In the genomic region with DNA sequence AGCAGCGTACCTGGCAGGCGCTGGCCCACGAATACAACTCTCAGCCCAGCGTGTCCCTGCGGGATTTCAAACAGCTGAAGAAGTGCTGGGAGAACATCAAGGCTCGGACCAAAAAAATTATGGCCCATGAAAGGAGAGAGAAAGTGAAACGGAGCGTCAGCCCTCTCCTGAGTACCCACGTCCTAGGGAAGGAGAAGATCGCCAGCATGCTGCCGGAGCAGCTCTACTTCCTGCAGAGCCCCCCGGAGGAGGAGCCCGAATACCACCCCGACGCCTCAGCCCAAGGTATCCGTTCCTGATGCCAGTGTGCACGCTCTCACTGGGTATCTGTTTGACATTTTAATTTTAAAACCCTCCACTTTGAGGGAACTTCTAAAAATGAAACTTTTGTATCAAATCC, we compare ENCODE assay signal across 19 cellular contexts. TPM values are rescaled to one million over a fixed set of nuclear protein-coding genes. Genes with fewer than 3 reads are reported as not detected.
DNase-seq lines count a peak whose midpoint lies in the region; ATAC-seq and TF ChIP-seq lines count a peak whose summit lies in the region.
"Had no signal": no experiment of that assay in that cellular context is flagged by ENCODE, and none has a peak within 500 bp of the region (broad histone marks: within the 10 kb centered on the region; RNA-seq: fewer than 3 reads in every experiment).

No MANE protein-coding gene starts in this region.

- DNase-seq in WTC11 (ENCODE audit: low spot score) (peak; percentile 34), esophagus muscularis mucosa (ENCODE audit: extremely low spot score) (no peak), mesothelial cell of epicardium (ENCODE audit: low spot score in 2 of 2, unreplicated experiment in 2 of 2) (no peak), NOMO-1 treated with dmso at 0.1 percent for 144 hours (lab: John Stamatoyannopoulos, UW; ENCODE audit: unreplicated experiment) (no peak), NCI-H2227 treated with DMSO at 0.1 percent for 48 hours (lab: John Stamatoyannopoulos, UW) (no peak)
- DNase-seq: Calu3; CD4-positive, alpha-beta T cell; DMS53; HCEC 1CT; KBM-7; NCI-H1436; NCI-H2029; NCI-H510A; NCI-H774; PC-9 had no signal

- H3K27me3 Mint-ChIP-seq in WTC11 (ENCODE audit: low read depth): no peaks in the 10 kb centered on the region
- H3K27me3 Mint-ChIP-seq in mesothelial cell of epicardium (ENCODE audit: low read depth): no peaks in the 10 kb centered on the region
- H3K27me3 Mint-ChIP-seq: B cell; CD4-positive, alpha-beta T cell had no signal

- peaks cover 0 to 22% (median 6%) of the 10 kb centered on the region in 4 donors for H3K36me3 ChIP-seq in esophagus muscularis mucosa

- CTCF ChIA-PET in WTC11 (lab: Charles Lee): interaction anchor here (0.6 to 1.4 kb wide), 3 partner anchors 28 to 159 kb away, joined by 3 to 4 read pairs (median 3); a partner anchor contains a TSS

- no peak for TF ChIP-seq CTCF in WTC11 (IDR thresholded peaks at IDR 0.05)
- TF ChIP-seq CTCF in esophagus muscularis mucosa (IDR thresholded peaks at IDR 0.05): no peak
- no peak for TF ChIP-seq CTCF in mesothelial cell of epicardium (IDR thresholded peaks at IDR 0.05; ENCODE audit: unreplicated experiment)

- POLR2A ChIA-PET in WTC11 (lab: Charles Lee): interaction anchor here (1.3 kb wide), 1 partner anchor 10 kb away, joined by 3 read pairs; no protein-coding TSS in a partner anchor

- TF ChIP-seq POLR2A in esophagus muscularis mucosa (IDR thresholded peaks at IDR 0.05; ENCODE audit: low read depth): no peak

- 60% methylated on average over 17 of the region's 17 CpGs for WGBS in esophagus muscularis mucosa

- peak; percentile 88 for ATAC-seq in WTC11
- ATAC-seq in HG03039 (IDR thresholded peaks at IDR 0.05; ENCODE audit: unreplicated experiment): no peak
- ATAC-seq in GM21528 (IDR thresholded peaks at IDR 0.05; ENCODE audit: low FRiP score, unreplicated experiment): no peak

- H3K9me3 Mint-ChIP-seq in WTC11 (no peaks in the 10 kb centered on the region), mesothelial cell of epicardium (no peaks in the 10 kb centered on the region)
- H3K9me3 Mint-ChIP-seq: CD4-positive, alpha-beta T cell had no signal

- H3K27ac Mint-ChIP-seq in WTC11: no peak overlapping the region
- peak overlapping the region; percentile 47 for H3K27ac Mint-ChIP-seq in mesothelial cell of epicardium
- H3K27ac Mint-ChIP-seq: B cell; CD4-positive, alpha-beta T cell had no signal

- H3K36me3 Mint-ChIP-seq in WTC11 (peaks cover 5% of the 10 kb centered on the region; the same call in 1 of the 2 replicates), mesothelial cell of epicardium (peaks cover 21% of the 10 kb centered on the region)

- intact Hi-C loops in esophagus muscularis mucosa (cut with DNase I): no loop called here

- peak overlapping the region; percentile 7 to 27 (median 21) for H3K4me3 ChIP-seq in esophagus muscularis mucosa
- H3K4me3 ChIP-seq: PC-9, SJSA1 had no signal

- H3K27me3 ChIP-seq in esophagus muscularis mucosa: no peaks in the 10 kb centered on the region
- H3K27me3 ChIP-seq: SJSA1 had no signal

- H3K4me1 ChIP-seq in esophagus muscularis mucosa: peaks cover 0 to 19% (median 11%) of the 10 kb centered on the region in 4 donors
- H3K4me1 ChIP-seq: SJSA1 had no signal

- H3K27ac ChIP-seq in esophagus muscularis mucosa (replicated peaks in 1 of 4): peak overlapping the region in 1 of 4 donors; percentile 36
- H3K27ac ChIP-seq: PC-9, SJSA1 had no signal

- no peak for TF ChIP-seq EP300 in esophagus muscularis mucosa (IDR thresholded peaks at IDR 0.05)

- H3K4me3 Mint-ChIP-seq in WTC11 (no peak overlapping the region), mesothelial cell of epicardium (no peak overlapping the region)
- H3K4me3 Mint-ChIP-seq: B cell; CD4-positive, alpha-beta T cell had no signal

- no peaks in the 10 kb centered on the region for H3K9me3 ChIP-seq in esophagus muscularis mucosa
- H3K9me3 ChIP-seq: SJSA1 had no signal

- H3K4me1 Mint-ChIP-seq in WTC11 (peaks cover 24% of the 10 kb centered on the region), mesothelial cell of epicardium (peaks cover 11% of the 10 kb centered on the region)
- H3K4me1 Mint-ChIP-seq: B cell had no signal

TF ChIP-seq in WTC11, 78 proteins besides CTCF, POLR2A, EP300 and RAD21 (continues in another document):
- TF ChIP-seq, protein P1, sequence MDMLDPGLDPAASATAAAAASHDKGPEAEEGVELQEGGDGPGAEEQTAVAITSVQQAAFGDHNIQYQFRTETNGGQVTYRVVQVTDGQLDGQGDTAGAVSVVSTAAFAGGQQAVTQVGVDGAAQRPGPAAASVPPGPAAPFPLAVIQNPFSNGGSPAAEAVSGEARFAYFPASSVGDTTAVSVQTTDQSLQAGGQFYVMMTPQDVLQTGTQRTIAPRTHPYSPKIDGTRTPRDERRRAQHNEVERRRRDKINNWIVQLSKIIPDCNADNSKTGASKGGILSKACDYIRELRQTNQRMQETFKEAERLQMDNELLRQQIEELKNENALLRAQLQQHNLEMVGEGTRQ (CRISPR knock-in tag; IDR thresholded peaks at IDR 0.05): no peak
- TF ChIP-seq ZNF232 (CRISPR knock-in tag; IDR thresholded peaks at IDR 0.05) (no peak), FOXK1 (CRISPR knock-in tag; IDR thresholded peaks at IDR 0.05) (no peak), SMAD4 (CRISPR knock-in tag; IDR thresholded peaks at IDR 0.05) (no peak)
- TF ChIP-seq, protein P2, sequence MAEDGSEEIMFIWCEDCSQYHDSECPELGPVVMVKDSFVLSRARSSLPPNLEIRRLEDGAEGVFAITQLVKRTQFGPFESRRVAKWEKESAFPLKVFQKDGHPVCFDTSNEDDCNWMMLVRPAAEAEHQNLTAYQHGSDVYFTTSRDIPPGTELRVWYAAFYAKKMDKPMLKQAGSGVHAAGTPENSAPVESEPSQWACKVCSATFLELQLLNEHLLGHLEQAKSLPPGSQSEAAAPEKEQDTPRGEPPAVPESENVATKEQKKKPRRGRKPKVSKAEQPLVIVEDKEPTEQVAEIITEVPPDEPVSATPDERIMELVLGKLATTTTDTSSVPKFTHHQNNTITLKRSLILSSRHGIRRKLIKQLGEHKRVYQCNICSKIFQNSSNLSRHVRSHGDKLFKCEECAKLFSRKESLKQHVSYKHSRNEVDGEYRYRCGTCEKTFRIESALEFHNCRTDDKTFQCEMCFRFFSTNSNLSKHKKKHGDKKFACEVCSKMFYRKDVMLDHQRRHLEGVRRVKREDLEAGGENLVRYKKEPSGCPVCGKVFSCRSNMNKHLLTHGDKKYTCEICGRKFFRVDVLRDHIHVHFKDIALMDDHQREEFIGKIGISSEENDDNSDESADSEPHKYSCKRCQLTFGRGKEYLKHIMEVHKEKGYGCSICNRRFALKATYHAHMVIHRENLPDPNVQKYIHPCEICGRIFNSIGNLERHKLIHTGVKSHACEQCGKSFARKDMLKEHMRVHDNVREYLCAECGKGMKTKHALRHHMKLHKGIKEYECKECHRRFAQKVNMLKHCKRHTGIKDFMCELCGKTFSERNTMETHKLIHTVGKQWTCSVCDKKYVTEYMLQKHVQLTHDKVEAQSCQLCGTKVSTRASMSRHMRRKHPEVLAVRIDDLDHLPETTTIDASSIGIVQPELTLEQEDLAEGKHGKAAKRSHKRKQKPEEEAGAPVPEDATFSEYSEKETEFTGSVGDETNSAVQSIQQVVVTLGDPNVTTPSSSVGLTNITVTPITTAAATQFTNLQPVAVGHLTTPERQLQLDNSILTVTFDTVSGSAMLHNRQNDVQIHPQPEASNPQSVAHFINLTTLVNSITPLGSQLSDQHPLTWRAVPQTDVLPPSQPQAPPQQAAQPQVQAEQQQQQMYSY (CRISPR knock-in tag; IDR thresholded peaks at IDR 0.05): no peak
- TF ChIP-seq, protein P3, sequence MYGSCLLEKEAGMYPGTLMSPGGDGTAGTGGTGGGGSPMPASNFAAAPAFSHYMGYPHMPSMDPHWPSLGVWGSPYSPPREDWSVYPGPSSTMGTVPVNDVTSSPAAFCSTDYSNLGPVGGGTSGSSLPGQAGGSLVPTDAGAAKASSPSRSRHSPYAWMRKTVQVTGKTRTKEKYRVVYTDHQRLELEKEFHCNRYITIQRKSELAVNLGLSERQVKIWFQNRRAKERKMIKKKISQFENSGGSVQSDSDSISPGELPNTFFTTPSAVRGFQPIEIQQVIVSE (CRISPR knock-in tag; IDR thresholded peaks at IDR 0.05; ENCODE audit: borderline replicate concordance): no peak
- TF ChIP-seq, protein P4, sequence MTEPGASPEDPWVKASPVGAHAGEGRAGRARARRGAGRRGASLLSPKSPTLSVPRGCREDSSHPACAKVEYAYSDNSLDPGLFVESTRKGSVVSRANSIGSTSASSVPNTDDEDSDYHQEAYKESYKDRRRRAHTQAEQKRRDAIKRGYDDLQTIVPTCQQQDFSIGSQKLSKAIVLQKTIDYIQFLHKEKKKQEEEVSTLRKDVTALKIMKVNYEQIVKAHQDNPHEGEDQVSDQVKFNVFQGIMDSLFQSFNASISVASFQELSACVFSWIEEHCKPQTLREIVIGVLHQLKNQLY (CRISPR knock-in tag; IDR thresholded peaks at IDR 0.05): no peak

RNA-seq across cellular contexts. Expression of a gene that starts 15.1 kb away (rescaled TPM):
- total RNA-seq in WTC11 (2021) (28.9 to 30.3 TPM (median 30.2 TPM) in 3 replicates), esophagus muscularis mucosa (10 to 100 TPM; 28.5 to 50.4 (median 41.3) TPM), mesothelial cell of epicardium (34.7 to 36.6 TPM (median 35.4 TPM) in 3 replicates)

RNA-seq across cellular contexts. Expression of a gene that starts 30.9 kb away (rescaled TPM):
- total RNA-seq in WTC11 (2021) (62.7 to 66.5 TPM (median 66.2 TPM) in 3 replicates), esophagus muscularis mucosa (1 to 10 TPM in 1 of 4 donors, under 1 TPM in 3; 0.50 to 1.7 (median 0.73) TPM), mesothelial cell of epicardium (19.6 to 25.5 TPM (median 24.3 TPM) in 3 replicates)
- total RNA-seq: B cell; CD4-positive, alpha-beta T cell had no signal
